Comparison of ENCODE assay signal across 8 cellular contexts in genomic region chr2:112869258-112869842, GRCh38. TPM values are rescaled to one million over a fixed set of nuclear protein-coding genes. Genes with fewer than 3 reads are reported as not detected.
DNase-seq lines count a peak whose midpoint lies in the region; ATAC-seq and TF ChIP-seq lines count a peak whose summit lies in the region.

No MANE protein-coding gene starts in this region.

- H3K36me3 ChIP-seq in mammary epithelial cell (ENCODE audit: insufficient read depth, low read length), result no peaks in the 10 kb centered on the region
- H3K36me3 ChIP-seq in esophagus muscularis mucosa, result no peaks in the 10 kb centered on the region

- H3K79me2 ChIP-seq in mammary epithelial cell (ENCODE audit: insufficient read depth, low read length), result no peaks in the 10 kb centered on the region

- peak overlapping the region; percentile 52 for H3K9ac ChIP-seq in mammary epithelial cell (ENCODE audit: insufficient read depth, low read length)

- ATAC-seq in HG03460 (IDR thresholded peaks at IDR 0.05; ENCODE audit: unreplicated experiment), result no peak
- ATAC-seq in GM19467 (IDR thresholded peaks at IDR 0.05; ENCODE audit: unreplicated experiment), result no peak

- TF ChIP-seq POLR2A in esophagus muscularis mucosa (IDR thresholded peaks at IDR 0.05; ENCODE audit: low read depth), result no peak

- dilution Hi-C loops in mammary epithelial cell (cut with HindIII; ENCODE audit: low sequenced_read_pairs), result no loop called here

- in situ Hi-C loops in mammary epithelial cell (cut with MboI; ENCODE audit: low sequenced_read_pairs in 2 of 2), result no loop called here

- CTCF ChIA-PET in mammary epithelial cell (lab: Charles Lee; ENCODE audit: low non-redundant PET), result no interaction called here

- no peak for TF ChIP-seq EP300 in esophagus muscularis mucosa (IDR thresholded peaks at IDR 0.05)

- WGBS in mammary epithelial cell (ENCODE audit: low coverage, missing lambda C conversion rate), result 4% methylated on average over 6 of the region's 7 CpGs
- WGBS in esophagus muscularis mucosa, result 55% methylated on average over 7 of the region's 7 CpGs

- H3K9me3 ChIP-seq in mammary epithelial cell (replicated peaks; ENCODE audit: insufficient read depth, low read length) (peaks cover 4% of the 10 kb centered on the region), esophagus muscularis mucosa (no peaks in the 10 kb centered on the region)

- H3K4me2 ChIP-seq in mammary epithelial cell (ENCODE audit: insufficient read depth, low read depth, low read length), result peak overlapping the region; percentile 67

- TF ChIP-seq CTCF in mammary epithelial cell (conservative IDR thresholded peaks at IDR 0.05 in 1 of 2, IDR thresholded peaks at IDR 0.05 in 1 of 2; ENCODE audit: extremely low read depth in 1 of 2, insufficient read depth in 1 of 2, low read depth in 1 of 2, low read length in 2 of 2), result no peak
- TF ChIP-seq CTCF in esophagus muscularis mucosa (IDR thresholded peaks at IDR 0.05), result no peak

- H3K27ac ChIP-seq in mammary epithelial cell (ENCODE audit: insufficient read depth, low read depth, low read length) (peak overlapping the region; percentile 88), esophagus muscularis mucosa (replicated peaks in 1 of 4) (no peak overlapping the region)

- H3K4me1 ChIP-seq in mammary epithelial cell (ENCODE audit: insufficient read depth, low read length), result peaks cover 42% of the 10 kb centered on the region
- peaks cover 0 to 9% (median 2%) of the 10 kb centered on the region in 4 donors for H3K4me1 ChIP-seq in esophagus muscularis mucosa

- H4K20me1 ChIP-seq in mammary epithelial cell (ENCODE audit: insufficient read depth, low read length), result no peaks in the 10 kb centered on the region

- H3K4me3 ChIP-seq in mammary epithelial cell (replicated peaks in 1 of 3; ENCODE audit: insufficient read depth in 1 of 3, low read depth in 2 of 3, low read length in 3 of 3) (no peak overlapping the region), esophagus muscularis mucosa (no peak overlapping the region)

- DNase-seq in NCI-H1694 (lab: John Stamatoyannopoulos, UW) (peak; percentile 5), NCI-H1694 treated with DMSO at 0.1 percent for 48 hours (lab: John Stamatoyannopoulos, UW) (no peak), NCI-H345 treated with DMSO at 0.1 percent for 48 hours (lab: John Stamatoyannopoulos, UW; ENCODE audit: unreplicated experiment) (peak; percentile 30), mammary epithelial cell (peak; percentile 99), myocyte (ENCODE audit: low read depth) (peak; percentile 70), esophagus muscularis mucosa (ENCODE audit: extremely low spot score) (no peak)

- no peak overlapping the region for H2AFZ ChIP-seq in mammary epithelial cell (ENCODE audit: low read depth, low read length)

- BruUV-seq in mammary epithelial cell (replicated peaks; lab: Mats Ljungman, UMichigan), result no TSS peak

- intact Hi-C loops in mammary epithelial cell (cut with micrococcal nuclease) (loop anchor here (1.0 kb wide), 1 partner anchor 8 kb away; no protein-coding TSS in a partner anchor), esophagus muscularis mucosa (cut with DNase I) (no loop called here)

- H3K27me3 ChIP-seq in mammary epithelial cell (ENCODE audit: insufficient read depth, low read length) (no peaks in the 10 kb centered on the region), esophagus muscularis mucosa (no peaks in the 10 kb centered on the region)

RNA-seq across cellular contexts. Expression of gene IL1B, which starts 32.8 kb away (rescaled TPM):
- total RNA-seq in mammary epithelial cell, result 100 to 1,000 TPM in 1 of 2 donors, 1 to 10 TPM in 1; 5.0 to 219 TPM
- polyA plus RNA-seq in mammary epithelial cell, result 161 TPM
- 268 TPM for polyA minus RNA-seq in mammary epithelial cell
- total RNA-seq in myocyte, result not detected in 2 replicates
- not detected for polyA plus RNA-seq in myocyte (2012)
- 1 to 10 TPM in 1 of 4 donors, not detected in 3; 2.7 TPM for total RNA-seq in esophagus muscularis mucosa

RNA-seq across cellular contexts. Expression of gene IL37, which starts 41.6 kb away (rescaled TPM):
- total RNA-seq in mammary epithelial cell (not detected), myocyte (not detected in 2 replicates), esophagus muscularis mucosa (not detected)
- not detected for polyA plus RNA-seq in mammary epithelial cell
- not detected for polyA minus RNA-seq in mammary epithelial cell
- polyA plus RNA-seq in myocyte (2012), result not detected

Comparison
In these comparisons a context has a peak if more than half of its experiments do, and no peak if none do; other contexts are left out.
1. DNase-seq: peak in NCI-H1694 (single experiment), NCI-H345 treated with DMSO at 0.1 percent for 48 hours (single experiment), mammary epithelial cell (single experiment) and myocyte (single experiment); none in NCI-H1694 treated with DMSO at 0.1 percent for 48 hours (single experiment) and esophagus muscularis mucosa (single experiment).